13 cellular contexts compared by ENCODE assay signal in genomic region chr5:178326054-178326715, GRCh38.
DNase-seq lines count a peak whose midpoint lies in the region; ATAC-seq and TF ChIP-seq lines count a peak whose summit lies in the region.
"Had no signal": no experiment of that assay in that cellular context is flagged by ENCODE, and none has a peak within 500 bp of the region (broad histone marks: within the 10 kb centered on the region; RNA-seq: fewer than 3 reads in every experiment).

No MANE protein-coding gene starts in this region.

- no peak overlapping the region for H3K4me3 ChIP-seq in Peyer's patch
- H3K4me3 ChIP-seq in esophagus muscularis mucosa = no peak overlapping the region
- H3K4me3 ChIP-seq in stomach = no peak overlapping the region
- H3K4me3 ChIP-seq: dorsolateral prefrontal cortex had no signal

- H3K36me3 ChIP-seq in Peyer's patch (no peaks in the 10 kb centered on the region), esophagus muscularis mucosa (no peaks in the 10 kb centered on the region), stomach (no peaks in the 10 kb centered on the region)

- H3K27ac ChIP-seq in Peyer's patch (peak overlapping the region in 3 of 4 donors; percentile 5 to 68 (median 43)), esophagus muscularis mucosa (replicated peaks in 1 of 4) (peak overlapping the region; percentile 50 to 68 (median 59)), stomach (peak overlapping the region; percentile 45 to 84 (median 54)), caudate nucleus (ENCODE audit: low read depth, low read length) (no peak overlapping the region)

- no peak for ATAC-seq in HG03565 (IDR thresholded peaks at IDR 0.05; ENCODE audit: unreplicated experiment)
- ATAC-seq: activated CD8-positive, alpha-beta memory T cell treated with anti-CD3 and anti-CD28 coated beads, Interleukin-2, amount 10 ng/mL, durations not matched to agents 7 days and 5 days; T-helper 17 cell had no signal

- TF ChIP-seq CTCF in Peyer's patch (IDR thresholded peaks at IDR 0.05) (no peak), esophagus muscularis mucosa (IDR thresholded peaks at IDR 0.05) (no peak), stomach (IDR thresholded peaks at IDR 0.05) (no peak)

- H3K4me1 ChIP-seq in Peyer's patch = peaks cover 0 to 10% (median 3%) of the 10 kb centered on the region in 4 donors
- H3K4me1 ChIP-seq in esophagus muscularis mucosa = peaks cover 8 to 32% (median 28%) of the 10 kb centered on the region in 4 donors
- peaks cover 8 to 17% (median 13%) of the 10 kb centered on the region in 4 donors for H3K4me1 ChIP-seq in stomach

- no peak for TF ChIP-seq EP300 in esophagus muscularis mucosa (IDR thresholded peaks at IDR 0.05)
- no peak for TF ChIP-seq EP300 in stomach (IDR thresholded peaks at IDR 0.05)

- no peaks in the 10 kb centered on the region for H3K9me3 ChIP-seq in Peyer's patch
- H3K9me3 ChIP-seq in esophagus muscularis mucosa = no peaks in the 10 kb centered on the region
- no peaks in the 10 kb centered on the region for H3K9me3 ChIP-seq in stomach

- no peak for TF ChIP-seq POLR2A in Peyer's patch (IDR thresholded peaks at IDR 0.05)
- no peak for TF ChIP-seq POLR2A in esophagus muscularis mucosa (IDR thresholded peaks at IDR 0.05; ENCODE audit: low read depth)
- no peak for TF ChIP-seq POLR2A in stomach (IDR thresholded peaks at IDR 0.05)

- intact Hi-C loops in esophagus muscularis mucosa (cut with DNase I) (no loop called here), stomach (cut with DNase I; ENCODE audit: low total_unique reads) (no loop called here)

- no peak for DNase-seq in Peyer's patch
- DNase-seq in esophagus muscularis mucosa (ENCODE audit: extremely low spot score) = no peak
- DNase-seq in middle frontal gyrus (ENCODE audit: extremely low spot score, low spot score) = peak; percentile 29
- no peak for DNase-seq in stomach
- DNase-seq in NCI-H146 (lab: John Stamatoyannopoulos, UW) = no peak
- no peak for DNase-seq in caudate nucleus (lab: John Stamatoyannopoulos, UW)
- DNase-seq: activated CD4-positive, CD25-positive, alpha-beta regulatory T cell treated with anti-CD3 and anti-CD28 coated beads, Interleukin-2, amount 50 U/mL, for 72 hours; activated CD8-positive, alpha-beta memory T cell treated with anti-CD3 and anti-CD28 coated beads, Interleukin-2, amount 10 ng/mL, durations not matched to agents 7 days and 5 days; activated effector memory CD4-positive, alpha-beta T cell treated with anti-CD3 and anti-CD28 coated beads, Interleukin-2, amount 50 U/mL, for 16 hours; SHP77; T-helper 17 cell had no signal

- H3K27me3 ChIP-seq in Peyer's patch = no peaks in the 10 kb centered on the region
- H3K27me3 ChIP-seq in esophagus muscularis mucosa = peaks cover 0 to 16% (median 0%) of the 10 kb centered on the region in 4 donors
- H3K27me3 ChIP-seq in stomach = no peaks in the 10 kb centered on the region

- 43% methylated on average over 17 of the region's 17 CpGs for WGBS in esophagus muscularis mucosa
- WGBS in stomach, 5 donors = 58 to 81% (median 62%) methylated on average over 16 to 17 of the region's 17 CpGs
